8 cellular contexts compared by ENCODE assay signal in genomic region chr10:122374246-122374858, GRCh38. TPM values are rescaled to one million over a fixed set of nuclear protein-coding genes. Genes with fewer than 3 reads are reported as not detected.
DNase-seq lines count a peak whose midpoint lies in the region; ATAC-seq and TF ChIP-seq lines count a peak whose summit lies in the region.

TSS of gene PLEKHA1 (plus strand) at chr10:122374708. CDS start at chr10:122393201, 18,493 bp downstream.

- H3K9me2 ChIP-seq in GM23338 (ENCODE audit: insufficient read depth), result no peaks in the 10 kb centered on the region

- peak; percentile 92 for ATAC-seq in GM23338

- H3K4me3 Mint-ChIP-seq in GM23338 (peak within 1 kb of the TSS; percentile 92), nephron (peak within 1 kb of the TSS; percentile 95 to 98 (median 96))

- H3K4me3 ChIP-seq in GM23338, result peak within 1 kb of the TSS; percentile 85
- H3K4me3 ChIP-seq in fibroblast of villous mesenchyme (ENCODE audit: low read depth, low read length), result peak within 1 kb of the TSS; percentile 84

- TF ChIP-seq CTCF in GM23338 (conservative IDR thresholded peaks at IDR 0.05; ENCODE audit: low read depth in 2 of 2) (no peak), fibroblast of villous mesenchyme (IDR thresholded peaks at IDR 0.05; ENCODE audit: insufficient read depth, low read depth, low read length) (no peak), nephron (IDR thresholded peaks at IDR 0.05; ENCODE audit: unreplicated experiment in 3 of 3) (no peak)

- peak; percentile 94 for DNase-seq in DMS53 treated with DMSO at 0.1 percent for 48 hours (lab: John Stamatoyannopoulos, UW; ENCODE audit: unreplicated experiment)
- DNase-seq in GM23338 (ENCODE audit: low spot score), result peak; percentile 95
- DNase-seq in Kasumi-1 (lab: John Stamatoyannopoulos, UW), result peak; percentile 94
- peak; percentile 12 for DNase-seq in SIG-M5 (lab: John Stamatoyannopoulos, UW)
- DNase-seq in activated gamma-delta T cell treated with anti-CD3 and anti-CD28 coated beads, Interleukin-2, amount 50 U/mL, for 16 hours (ENCODE audit: low read depth), result peak; percentile 90
- DNase-seq in fibroblast of villous mesenchyme (ENCODE audit: low read depth), result peak; percentile 93
- DNase-seq in stimulated activated naive CD4-positive, alpha-beta T cell treated with Interleukin-2 at 50 U/mL for 16 hours (lab: John Stamatoyannopoulos, UW), result peak; percentile 90

- H3K27ac ChIP-seq in GM23338 (ENCODE audit: low read depth), result no peak within 1 kb of the TSS

- peak within 1 kb of the TSS; percentile 99 for H2AFZ ChIP-seq in GM23338

- peaks cover under 1% of the 10 kb centered on the region; the same call in 2 of the 3 replicates for H3K36me3 Mint-ChIP-seq in GM23338 (ENCODE audit: low read depth)
- H3K36me3 Mint-ChIP-seq in nephron (ENCODE audit: low read depth), result peaks cover 6% of the 10 kb centered on the region

- peaks cover 15% of the 10 kb centered on the region for H3K27me3 Mint-ChIP-seq in GM23338 (ENCODE audit: insufficient read depth, low read depth, poor library complexity)
- peaks cover 6% of the 10 kb centered on the region for H3K27me3 Mint-ChIP-seq in nephron (ENCODE audit: low read depth)

- H3K9me3 Mint-ChIP-seq in GM23338, result no peaks in the 10 kb centered on the region
- no peaks in the 10 kb centered on the region for H3K9me3 Mint-ChIP-seq in nephron

- H3K4me1 ChIP-seq in GM23338 (ENCODE audit: insufficient read depth), result peaks cover 13% of the 10 kb centered on the region; the same call in 1 of the 2 replicates

- peak within 1 kb of the TSS; percentile 96 for H3K4me2 ChIP-seq in GM23338

- H4K20me1 ChIP-seq in GM23338 (replicated peaks; ENCODE audit: insufficient read depth), result peaks cover 14% of the 10 kb centered on the region; the same call in 1 of the 2 replicates

- H3K36me3 ChIP-seq in GM23338 (ENCODE audit: insufficient read depth), result no peaks in the 10 kb centered on the region

- no peaks in the 10 kb centered on the region for H3F3A ChIP-seq in GM23338 (replicated peaks; ENCODE audit: low read depth)

- H3K4me1 Mint-ChIP-seq in GM23338, result peaks cover 19% of the 10 kb centered on the region
- H3K4me1 Mint-ChIP-seq in nephron, result peaks cover 28% of the 10 kb centered on the region

- H3K27ac Mint-ChIP-seq in GM23338, result no peak within 1 kb of the TSS; the same call in 1 of the 2 replicates
- H3K27ac Mint-ChIP-seq in nephron, result peak within 1 kb of the TSS; percentile 91 to 98 (median 94)

- H3K27me3 ChIP-seq in GM23338 (ENCODE audit: insufficient read depth), result peaks cover 17% of the 10 kb centered on the region

- H3K79me2 ChIP-seq in GM23338 (replicated peaks; ENCODE audit: insufficient read depth), result peaks cover 36% of the 10 kb centered on the region

TF ChIP-seq in GM23338, 12 proteins besides CTCF, POLR2A, EP300 and RAD21:
- peak; percentile 69 for TF ChIP-seq CREB1 (CRISPR knock-in tag; IDR thresholded peaks at IDR 0.05; ENCODE audit: low read depth)
- peak; percentile 88 for TF ChIP-seq ETS1 (IDR thresholded peaks at IDR 0.05)
- no peak for TF ChIP-seq REST (IDR thresholded peaks at IDR 0.05; ENCODE audit: unreplicated experiment)
- 0 out of 2 replicates have a peak, but pooled peaks have one; percentile 17 for TF ChIP-seq POLR2AphosphoS5 (IDR thresholded peaks at IDR 0.05; ENCODE audit: low read depth)

RNA-seq across cellular contexts. Expression of gene PLEKHA1, which starts in this region (rescaled TPM):
- total RNA-seq in GM23338 (2014; rRNA removed; shearing (Covaris generic)), result 32.6 and 36.6 TPM in 2 replicates
- 16.7 and 25.8 TPM in 2 replicates for polyA plus RNA-seq in GM23338 (2016; fragmentation: Nextera tagmentation; extraction: Ambion mirVana)
- total RNA-seq in fibroblast of villous mesenchyme, result 13.9 and 15.5 TPM in 2 replicates

Comparison
In these comparisons a context has a peak if more than half of its experiments do, and no peak if none do; other contexts are left out.
1. DNase-seq: peak in every context shown above with its lines; median percentile 95 in GM23338; 94 in DMS53 treated with DMSO at 0.1 percent for 48 hours; 94 in Kasumi-1; 93 in fibroblast of villous mesenchyme; 90 in activated gamma-delta T cell treated with anti-CD3 and anti-CD28 coated beads, Interleukin-2, amount 50 U/mL, for 16 hours; 90 in stimulated activated naive CD4-positive, alpha-beta T cell treated with Interleukin-2 at 50 U/mL for 16 hours; 12 in SIG-M5.